29 cellular contexts compared by ENCODE assay signal in genomic region chr2:134292514-134292913, GRCh38. TPM values are rescaled to one million over a fixed set of nuclear protein-coding genes. Genes with fewer than 3 reads are reported as not detected.
DNase-seq lines count a peak whose midpoint lies in the region; ATAC-seq and TF ChIP-seq lines count a peak whose summit lies in the region.
"Had no signal": no experiment of that assay in that cellular context is flagged by ENCODE, and none has a peak within 500 bp of the region (broad histone marks: within the 10 kb centered on the region; RNA-seq: fewer than 3 reads in every experiment).

No MANE protein-coding gene starts in this region.

- H3K9me3 ChIP-seq in CD4-positive, alpha-beta memory T cell (ENCODE audit: control insufficient read depth in 1 of 2, low read length in 2 of 2), result no peaks in the 10 kb centered on the region
- H3K9me3 ChIP-seq in T-helper 17 cell (ENCODE audit: control insufficient read depth, low read length, poor library complexity, severe bottlenecking), result no peaks in the 10 kb centered on the region
- H3K9me3 ChIP-seq: heart right ventricle, sigmoid colon, suprapubic skin, upper lobe of left lung had no signal

- ATAC-seq in T-helper 17 cell (no peak), naive B cell (ENCODE audit: low read depth in 2 of 2) (no peak)
- ATAC-seq: activated CD8-positive, alpha-beta memory T cell treated with anti-CD3 and anti-CD28 coated beads, Interleukin-2, amount 10 ng/mL, durations not matched to agents 7 days and 5 days; activated T-cell treated with anti-CD3 and anti-CD28 coated beads, Interleukin-2, amount 50 U/mL, for 72 hours; left ventricle myocardium superior; naive thymus-derived CD8-positive, alpha-beta T cell; stimulated activated effector memory CD8-positive, alpha-beta T cell treated with anti-CD3 and anti-CD28 coated beads, Interleukin-12 subunit alpha, Interleukin-12 subunit beta, amount 100 ng/mL, for 72 hours had no signal

- intact Hi-C loops in CD4-positive, alpha-beta memory T cell (cut with micrococcal nuclease), result no loop called here

- H3K27me3 Mint-ChIP-seq in CD4-positive, alpha-beta memory T cell, result no peaks in the 10 kb centered on the region
- H3K27me3 Mint-ChIP-seq in T-helper 17 cell, result no peaks in the 10 kb centered on the region
- no peaks in the 10 kb centered on the region for H3K27me3 Mint-ChIP-seq in naive B cell
- H3K27me3 Mint-ChIP-seq: activated CD4-positive, alpha-beta T cell treated with anti-CD3 and anti-CD28 coated beads, Interleukin-2, amount 10 ng/mL, durations not matched to agents 24 days and 14 days; naive thymus-derived CD8-positive, alpha-beta T cell had no signal

- POLR2A ChIA-PET in CD4-positive, alpha-beta memory T cell (lab: Charles Lee; ENCODE audit: partially characterized antibody), result interaction anchor here (0.7 kb wide), 1 partner anchor 9 kb away, joined by 3 read pairs; no protein-coding TSS in a partner anchor

- H3K4me3 Mint-ChIP-seq in CD4-positive, alpha-beta memory T cell, result peak overlapping the region in 7 of 8 donors; percentile 6 to 68 (median 41)
- H3K4me3 Mint-ChIP-seq in T-helper 17 cell (peak overlapping the region; percentile 33), naive B cell (peak overlapping the region in 7 of 8 donors; percentile 3 to 71 (median 41))
- H3K4me3 Mint-ChIP-seq: activated CD4-positive, alpha-beta T cell treated with anti-CD3 and anti-CD28 coated beads, Interleukin-2, amount 10 ng/mL, durations not matched to agents 24 days and 14 days; activated CD8-positive, alpha-beta memory T cell treated with anti-CD3 and anti-CD28 coated beads, Interleukin-2, amount 10 ng/mL, durations not matched to agents 7 days and 5 days; mesothelial cell of epicardium; stimulated activated effector memory CD8-positive, alpha-beta T cell treated with anti-CD3 and anti-CD28 coated beads, Interleukin-12 subunit alpha, Interleukin-12 subunit beta, amount 100 ng/mL, for 72 hours had no signal

- CTCF ChIA-PET in CD4-positive, alpha-beta memory T cell (lab: Charles Lee; ENCODE audit: partially characterized antibody), result interaction anchor here (1.3 kb wide), 1 partner anchor 34 kb away, joined by 3 read pairs; no protein-coding TSS in a partner anchor

- no peak overlapping the region for H3K27ac ChIP-seq in CD4-positive, alpha-beta memory T cell (ENCODE audit: low read depth, low read length)
- H3K27ac ChIP-seq: 22Rv1, GM23248, sigmoid colon, suprapubic skin, upper lobe of left lung, WERI-Rb-1 had no signal

- peaks cover 96% of the 10 kb centered on the region for H3K4me1 ChIP-seq in CD4-positive, alpha-beta memory T cell (ENCODE audit: insufficient read depth, low read length)

- H3K4me3 ChIP-seq in CD4-positive, alpha-beta memory T cell (ENCODE audit: low read length in 2 of 2), result no peak overlapping the region
- H3K4me3 ChIP-seq: GM23248, heart right ventricle, sigmoid colon, suprapubic skin, upper lobe of left lung had no signal

- no peaks in the 10 kb centered on the region for H3K27me3 ChIP-seq in CD4-positive, alpha-beta memory T cell (ENCODE audit: insufficient read depth, low read length)
- H3K27me3 ChIP-seq: heart right ventricle, sigmoid colon, suprapubic skin, upper lobe of left lung had no signal

- H3K4me1 Mint-ChIP-seq in CD4-positive, alpha-beta memory T cell, result peaks cover 37 to 40% (median 38%) of the 10 kb centered on the region in 4 donors
- H3K4me1 Mint-ChIP-seq in T-helper 17 cell, result peaks cover 22% of the 10 kb centered on the region
- H3K4me1 Mint-ChIP-seq in naive B cell, result peaks cover 3 to 45% (median 42%) of the 10 kb centered on the region in 3 donors
- H3K4me1 Mint-ChIP-seq: mesothelial cell of epicardium had no signal

- H3K36me3 ChIP-seq in CD4-positive, alpha-beta memory T cell (ENCODE audit: insufficient read depth, low read length), result no peaks in the 10 kb centered on the region
- H3K36me3 ChIP-seq: heart right ventricle, sigmoid colon, suprapubic skin, upper lobe of left lung, WERI-Rb-1 had no signal

- TF ChIP-seq CTCF in GM10266 (IDR thresholded peaks at IDR 0.05; ENCODE audit: control insufficient read depth, insufficient read depth, low read depth, missing control alignments), result no peak

- peak; percentile 10 for DNase-seq in NCI-H748 (lab: John Stamatoyannopoulos, UW; ENCODE audit: unreplicated experiment)
- DNase-seq in NCI-H748 treated with DMSO at 0.1 percent for 48 hours (lab: John Stamatoyannopoulos, UW), result no peak
- DNase-seq in CD4-positive, alpha-beta memory T cell, result no peak
- DNase-seq in T-helper 17 cell, result no peak
- no peak for DNase-seq in naive B cell
- DNase-seq in GM03348 (ENCODE audit: low spot score), result no peak
- DNase-seq in GM10266 (ENCODE audit: extremely low spot score), result no peak
- DNase-seq in DMS153 treated with DMSO at 0.1 percent for 48 hours (lab: John Stamatoyannopoulos, UW; ENCODE audit: unreplicated experiment), result no peak
- DNase-seq: activated CD4-positive, alpha-beta T cell treated with anti-CD3 and anti-CD28 coated beads, Interleukin-2, amount 10 ng/mL, durations not matched to agents 24 days and 14 days; activated CD8-positive, alpha-beta memory T cell treated with anti-CD3 and anti-CD28 coated beads, Interleukin-2, amount 10 ng/mL, durations not matched to agents 7 days and 5 days; activated naive CD4-positive, alpha-beta T cell treated with Interleukin-2 at 50 U/mL for 16 hours; activated T-cell treated with anti-CD3 and anti-CD28 coated beads, Interleukin-2, amount 50 U/mL, for 72 hours; DMS53; GM23248; heart right ventricle; Kasumi-1; left ventricle myocardium superior; naive thymus-derived CD8-positive, alpha-beta T cell; NCI-H1436; NCI-H2081; NCI-H2227 treated with DMSO at 0.1 percent for 48 hours; SIG-M5; sigmoid colon; upper lobe of left lung; WERI-Rb-1 had no signal

- H3K27ac Mint-ChIP-seq in CD4-positive, alpha-beta memory T cell, result peak overlapping the region in 5 of 7 donors; percentile 32 to 95 (median 90)
- H3K27ac Mint-ChIP-seq in T-helper 17 cell (no peak overlapping the region), naive B cell (peak overlapping the region in 3 of 6 donors; percentile 64 to 89 (median 82))
- H3K27ac Mint-ChIP-seq: activated CD4-positive, alpha-beta T cell treated with anti-CD3 and anti-CD28 coated beads, Interleukin-2, amount 10 ng/mL, durations not matched to agents 24 days and 14 days; activated CD8-positive, alpha-beta memory T cell treated with anti-CD3 and anti-CD28 coated beads, Interleukin-2, amount 10 ng/mL, durations not matched to agents 7 days and 5 days; activated T-cell treated with anti-CD3 and anti-CD28 coated beads, Interleukin-2, amount 50 U/mL, for 72 hours; mesothelial cell of epicardium had no signal

- H3K36me3 Mint-ChIP-seq in CD4-positive, alpha-beta memory T cell, result peaks cover 6 to 8% of the 10 kb centered on the region in 2 donors
- H3K36me3 Mint-ChIP-seq in T-helper 17 cell (ENCODE audit: low read depth), result peaks cover 4% of the 10 kb centered on the region
- peaks cover 0 to 10% of the 10 kb centered on the region in 2 donors for H3K36me3 Mint-ChIP-seq in naive B cell
- H3K36me3 Mint-ChIP-seq: mesothelial cell of epicardium; stimulated activated effector memory CD8-positive, alpha-beta T cell treated with anti-CD3 and anti-CD28 coated beads, Interleukin-12 subunit alpha, Interleukin-12 subunit beta, amount 100 ng/mL, for 72 hours had no signal

- no peaks in the 10 kb centered on the region for H3K9me3 Mint-ChIP-seq in CD4-positive, alpha-beta memory T cell
- H3K9me3 Mint-ChIP-seq in naive B cell, result peaks cover 0 to 1% (median 0%) of the 10 kb centered on the region in 7 donors
- H3K9me3 Mint-ChIP-seq: activated CD4-positive, alpha-beta T cell treated with anti-CD3 and anti-CD28 coated beads, Interleukin-2, amount 10 ng/mL, durations not matched to agents 24 days and 14 days; mesothelial cell of epicardium; naive thymus-derived CD8-positive, alpha-beta T cell; stimulated activated effector memory CD8-positive, alpha-beta T cell treated with anti-CD3 and anti-CD28 coated beads, Interleukin-12 subunit alpha, Interleukin-12 subunit beta, amount 100 ng/mL, for 72 hours had no signal

RNA-seq across cellular contexts. Expression of gene MGAT5, which starts 38.6 kb away (rescaled TPM):
- 10 to 100 TPM; 78.1 to 81.3 TPM for total RNA-seq in CD4-positive, alpha-beta memory T cell
- polyA plus RNA-seq in CD4-positive, alpha-beta memory T cell, result 10 to 100 TPM in 1 of 2 donors, 1 to 10 TPM in 1; 4.4 to 17.9 TPM
- 100 to 1,000 TPM; 120 to 127 TPM for total RNA-seq in T-helper 17 cell
- 10 to 100 TPM in 5 of 6 donors, 1 to 10 TPM in 1; 9.7 to 41.3 (median 29.6) TPM for polyA plus RNA-seq in naive B cell (ENCODE audit: low read depth in 6 of 6)
